8 cellular contexts compared by ENCODE assay signal in genomic region chr15:38254065-38254883, GRCh38. TPM values are rescaled to one million over a fixed set of nuclear protein-coding genes. Genes with fewer than 3 reads are reported as not detected.
DNase-seq lines count a peak whose midpoint lies in the region; ATAC-seq and TF ChIP-seq lines count a peak whose summit lies in the region.

No MANE protein-coding gene starts in this region.

- no peaks in the 10 kb centered on the region for H3K9me3 Mint-ChIP-seq in activated T-helper 1 cell treated with anti-CD3 and anti-CD28 coated beads, Interleukin-12 subunit alpha, Interleukin-12 subunit beta, Interleukin-2, Interleukin-4 antibody, amounts not matched to agents 30 ng/mL and 10 ng/mL and 1 ng/mL, durations not matched to agents 14 hours and 24 hours and 36 hours
- H3K9me3 Mint-ChIP-seq in neural crest cell, result no peaks in the 10 kb centered on the region

- no peak overlapping the region for H3K27ac Mint-ChIP-seq in activated T-helper 1 cell treated with anti-CD3 and anti-CD28 coated beads, Interleukin-12 subunit alpha, Interleukin-12 subunit beta, Interleukin-2, Interleukin-4 antibody, amounts not matched to agents 30 ng/mL and 10 ng/mL and 1 ng/mL, durations not matched to agents 14 hours and 24 hours and 36 hours
- peak overlapping the region; percentile 89 for H3K27ac Mint-ChIP-seq in neural crest cell (ENCODE audit: unreplicated experiment)

- DNase-seq in AG08396 (ENCODE audit: low spot score) (peak; percentile 39), NCI-H510A (lab: John Stamatoyannopoulos, UW) (peak; percentile 6), fibroblast of the conjunctiva (ENCODE audit: low read depth) (peak; percentile 30), neural crest cell (ENCODE audit: low read depth, low spot score) (no peak), mesenteric fat pad (ENCODE audit: low spot score) (no peak)
- DNase-seq in activated T-helper 1 cell treated with anti-CD3 and anti-CD28 coated beads, Interleukin-12 subunit alpha, Interleukin-12 subunit beta, Interleukin-2, Interleukin-4 antibody, amounts not matched to agents 30 ng/mL and 10 ng/mL and 1 ng/mL, durations not matched to agents 14 hours and 24 hours and 36 hours (ENCODE audit: low spot score), result no peak

- peak overlapping the region; percentile 79 for H3K4me3 Mint-ChIP-seq in activated T-helper 1 cell treated with anti-CD3 and anti-CD28 coated beads, Interleukin-12 subunit alpha, Interleukin-12 subunit beta, Interleukin-2, Interleukin-4 antibody, amounts not matched to agents 30 ng/mL and 10 ng/mL and 1 ng/mL, durations not matched to agents 14 hours and 24 hours and 36 hours
- H3K4me3 Mint-ChIP-seq in neural crest cell, result peak overlapping the region; percentile 98

- peak; percentile 47 for ATAC-seq in GM18511 (IDR thresholded peaks at IDR 0.05; ENCODE audit: unreplicated experiment)
- ATAC-seq in HG03135 (IDR thresholded peaks at IDR 0.05; ENCODE audit: unreplicated experiment), result peak; percentile 53

- H3K36me3 Mint-ChIP-seq in activated T-helper 1 cell treated with anti-CD3 and anti-CD28 coated beads, Interleukin-12 subunit alpha, Interleukin-12 subunit beta, Interleukin-2, Interleukin-4 antibody, amounts not matched to agents 30 ng/mL and 10 ng/mL and 1 ng/mL, durations not matched to agents 14 hours and 24 hours and 36 hours (ENCODE audit: low read depth), result no peaks in the 10 kb centered on the region
- H3K36me3 Mint-ChIP-seq in neural crest cell (ENCODE audit: low read depth), result peaks cover 3% of the 10 kb centered on the region

- TF ChIP-seq CTCF in neural crest cell (conservative IDR thresholded peaks at IDR 0.05), result no peak

- peaks cover 59% of the 10 kb centered on the region for H3K27me3 Mint-ChIP-seq in activated T-helper 1 cell treated with anti-CD3 and anti-CD28 coated beads, Interleukin-12 subunit alpha, Interleukin-12 subunit beta, Interleukin-2, Interleukin-4 antibody, amounts not matched to agents 30 ng/mL and 10 ng/mL and 1 ng/mL, durations not matched to agents 14 hours and 24 hours and 36 hours (ENCODE audit: insufficient read depth)
- H3K27me3 Mint-ChIP-seq in neural crest cell (ENCODE audit: low read depth), result peaks cover 11% of the 10 kb centered on the region

- H3K4me1 Mint-ChIP-seq in activated T-helper 1 cell treated with anti-CD3 and anti-CD28 coated beads, Interleukin-12 subunit alpha, Interleukin-12 subunit beta, Interleukin-2, Interleukin-4 antibody, amounts not matched to agents 30 ng/mL and 10 ng/mL and 1 ng/mL, durations not matched to agents 14 hours and 24 hours and 36 hours (ENCODE audit: low read depth), result peaks cover 27% of the 10 kb centered on the region
- H3K4me1 Mint-ChIP-seq in neural crest cell, result peaks cover 65% of the 10 kb centered on the region

- intact Hi-C loops in activated T-helper 1 cell treated with anti-CD3 and anti-CD28 coated beads, Interleukin-12 subunit alpha, Interleukin-12 subunit beta, Interleukin-2, Interleukin-4 antibody, amounts not matched to agents 30 ng/mL and 10 ng/mL and 1 ng/mL, durations not matched to agents 14 hours and 24 hours and 36 hours (cut with micrococcal nuclease), result loop anchor here (5.0 to 10.0 kb wide), 4 partner anchors 182 to 1369 kb away; no protein-coding TSS in a partner anchor

RNA-seq across cellular contexts. Expression of gene SPRED1, which starts 1.6 kb away (rescaled TPM):
- total RNA-seq in activated T-helper 1 cell treated with anti-CD3 and anti-CD28 coated beads, Interleukin-12 subunit alpha, Interleukin-12 subunit beta, Interleukin-2, Interleukin-4 antibody, amounts not matched to agents 30 ng/mL and 10 ng/mL and 1 ng/mL, durations not matched to agents 14 hours and 24 hours and 36 hours, result 0.49 and 0.54 TPM in 2 replicates
- total RNA-seq in neural crest cell (40.0 and 44.2 TPM in 2 replicates), mesenteric fat pad (43.6 TPM)

Comparison
In these comparisons a context has a peak if more than half of its experiments do, and no peak if none do; other contexts are left out.
1. DNase-seq: peak in AG08396 (single experiment), NCI-H510A (single experiment) and fibroblast of the conjunctiva (single experiment); none in activated T-helper 1 cell treated with anti-CD3 and anti-CD28 coated beads, Interleukin-12 subunit alpha, Interleukin-12 subunit beta, Interleukin-2, Interleukin-4 antibody, amounts not matched to agents 30 ng/mL and 10 ng/mL and 1 ng/mL, durations not matched to agents 14 hours and 24 hours and 36 hours (single experiment), neural crest cell (single experiment) and mesenteric fat pad (single experiment).
2. RNA of gene SPRED1, which starts 1.6 kb away (total RNA-seq): 40.0 to 44.2 TPM in neural crest cell and 43.6 TPM in mesenteric fat pad (single experiment); 0.49 to 0.54 TPM in activated T-helper 1 cell treated with anti-CD3 and anti-CD28 coated beads, Interleukin-12 subunit alpha, Interleukin-12 subunit beta, Interleukin-2, Interleukin-4 antibody, amounts not matched to agents 30 ng/mL and 10 ng/mL and 1 ng/mL, durations not matched to agents 14 hours and 24 hours and 36 hours; every median in the first group is over 10 times any median in the second.